Comparison of ENCODE assay signal across 18 cellular contexts in the genomic region with DNA sequence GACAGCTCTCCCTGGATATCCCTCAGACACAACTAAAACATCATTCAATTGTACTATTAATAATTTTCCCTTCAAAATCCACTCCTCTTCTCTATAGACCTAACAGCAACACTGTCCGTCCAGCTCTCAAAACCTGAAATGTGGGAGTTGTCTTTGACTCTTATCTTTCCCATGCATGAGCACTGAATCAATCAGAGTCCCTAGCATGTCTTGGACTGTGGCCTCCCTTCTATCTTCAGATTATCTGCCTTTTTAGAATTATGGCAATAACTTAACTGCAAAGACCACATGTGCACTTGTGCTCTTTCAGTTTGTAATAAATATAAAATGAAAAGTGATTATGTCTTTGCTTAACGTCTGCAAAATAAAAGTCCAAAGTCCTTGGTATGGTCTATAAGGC.
DNase-seq lines count a peak whose midpoint lies in the region; ATAC-seq and TF ChIP-seq lines count a peak whose summit lies in the region.
"Had no signal": no experiment of that assay in that cellular context is flagged by ENCODE, and none has a peak within 500 bp of the region (broad histone marks: within the 10 kb centered on the region; RNA-seq: fewer than 3 reads in every experiment).

No MANE protein-coding gene starts in this region.

- H3K27ac ChIP-seq in cardiac muscle cell (peak overlapping the region; percentile 1), right cardiac atrium (ENCODE audit: low read length) (no peak overlapping the region)
- H3K27ac ChIP-seq: 22Rv1; A549; BLaER1 treated with 17β-estradiol and CSF1 and Interleukin-3, amounts not matched to agents 10 nM and 100 nM; C4-2B had no signal

- H3K9me3 ChIP-seq in cardiac muscle cell (ENCODE audit: low read depth) (no peaks in the 10 kb centered on the region), right cardiac atrium (ENCODE audit: control insufficient read depth, low read length) (no peaks in the 10 kb centered on the region)
- H3K9me3 ChIP-seq: A549, Caco-2 had no signal

- H3K4me3 ChIP-seq in cardiac muscle cell (no peak overlapping the region), right cardiac atrium (ENCODE audit: low read length) (no peak overlapping the region)
- H3K4me3 ChIP-seq: A549; BLaER1 treated with 17β-estradiol and CSF1 and Interleukin-3, amounts not matched to agents 10 nM and 100 nM had no signal

- no peaks in the 10 kb centered on the region for H3K27me3 ChIP-seq in cardiac muscle cell
- H3K27me3 ChIP-seq in right cardiac atrium (ENCODE audit: control insufficient read depth, insufficient read depth), result no peaks in the 10 kb centered on the region
- H3K27me3 ChIP-seq: BLaER1 treated with 17β-estradiol and CSF1 and Interleukin-3, amounts not matched to agents 10 nM and 100 nM had no signal

- intact Hi-C loops in right cardiac atrium (cut with DNase I), result loop anchor here in 1 of 4 donors (10.0 kb wide), 1 partner anchor 103 kb away; the partner anchor contains the start of gene UBE3A

- peaks cover 4% of the 10 kb centered on the region for H3K36me3 ChIP-seq in cardiac muscle cell

- H3K4me1 Mint-ChIP-seq in stimulated activated effector memory CD8-positive, alpha-beta T cell treated with anti-CD3 and anti-CD28 coated beads, Interleukin-12 subunit alpha, Interleukin-12 subunit beta, amount 100 ng/mL, for 72 hours, result peaks cover 13% of the 10 kb centered on the region

- no peak for ATAC-seq in right cardiac atrium
- ATAC-seq in stimulated activated effector memory CD8-positive, alpha-beta T cell treated with anti-CD3 and anti-CD28 coated beads, Interleukin-12 subunit alpha, Interleukin-12 subunit beta, amount 100 ng/mL, for 72 hours, result no peak
- ATAC-seq: A549; CD8-positive, alpha-beta T cell had no signal

- DNase-seq in cardiac muscle cell (ENCODE audit: low read depth in 1 of 2, low spot score in 1 of 2) (no peak), right cardiac atrium (no peak), erythroblast (lab: John Stamatoyannopoulos, UW) (peak; percentile 3 to 27), NCI-H226 (no peak)
- no peak for DNase-seq in stimulated activated effector memory CD8-positive, alpha-beta T cell treated with anti-CD3 and anti-CD28 coated beads, Interleukin-12 subunit alpha, Interleukin-12 subunit beta, amount 100 ng/mL, for 72 hours (ENCODE audit: low spot score in 2 of 2)
- DNase-seq in stimulated activated CD4-positive, alpha-beta T cell treated with anti-CD3 and anti-CD28 coated beads, Interleukin-1b, Interleukin-23, amount 100 ng/mL, for 48 hours, result no peak
- DNase-seq: AML-193; Caco-2; Calu3; CD4-positive, alpha-beta T cell; CD8-positive, alpha-beta T cell; DMS79 treated with DMSO at 0.1 percent for 48 hours; GF-D8 had no signal

- peaks cover 3% of the 10 kb centered on the region for H3K9me3 Mint-ChIP-seq in stimulated activated effector memory CD8-positive, alpha-beta T cell treated with anti-CD3 and anti-CD28 coated beads, Interleukin-12 subunit alpha, Interleukin-12 subunit beta, amount 100 ng/mL, for 72 hours

- no peak for TF ChIP-seq POLR2A in erythroblast (IDR thresholded peaks at IDR 0.05; ENCODE audit: low read length)

- TF ChIP-seq CTCF in cardiac muscle cell (IDR thresholded peaks at IDR 0.05; ENCODE audit: low read depth, low read length), result no peak

- H3K36me3 Mint-ChIP-seq in stimulated activated effector memory CD8-positive, alpha-beta T cell treated with anti-CD3 and anti-CD28 coated beads, Interleukin-12 subunit alpha, Interleukin-12 subunit beta, amount 100 ng/mL, for 72 hours, result peaks cover 25% of the 10 kb centered on the region

- 87% methylated on average over 2 of the region's 2 CpGs for WGBS in right cardiac atrium

- H3K27ac Mint-ChIP-seq in stimulated activated effector memory CD8-positive, alpha-beta T cell treated with anti-CD3 and anti-CD28 coated beads, Interleukin-12 subunit alpha, Interleukin-12 subunit beta, amount 100 ng/mL, for 72 hours, result peak overlapping the region; percentile 7
- H3K27ac Mint-ChIP-seq: B cell; CD4-positive, alpha-beta T cell; CD8-positive, alpha-beta T cell had no signal

- no peak overlapping the region for H3K4me3 Mint-ChIP-seq in stimulated activated effector memory CD8-positive, alpha-beta T cell treated with anti-CD3 and anti-CD28 coated beads, Interleukin-12 subunit alpha, Interleukin-12 subunit beta, amount 100 ng/mL, for 72 hours
- H3K4me3 Mint-ChIP-seq: B cell; CD4-positive, alpha-beta T cell; CD8-positive, alpha-beta T cell had no signal

- no peaks in the 10 kb centered on the region for H3K4me1 ChIP-seq in cardiac muscle cell (ENCODE audit: low read depth)
- no peaks in the 10 kb centered on the region for H3K4me1 ChIP-seq in right cardiac atrium (ENCODE audit: control insufficient read depth, insufficient read depth, low read length)
- H3K4me1 ChIP-seq: A549 had no signal

Comparison
In these comparisons a context has a peak if more than half of its experiments do, and no peak if none do; other contexts are left out.
1. DNase-seq: peak in erythroblast (2 of 2); none in cardiac muscle cell (0 of 2), right cardiac atrium (0 of 3), stimulated activated effector memory CD8-positive, alpha-beta T cell treated with anti-CD3 and anti-CD28 coated beads, Interleukin-12 subunit alpha, Interleukin-12 subunit beta, amount 100 ng/mL, for 72 hours (0 of 2), NCI-H226 (single experiment) and stimulated activated CD4-positive, alpha-beta T cell treated with anti-CD3 and anti-CD28 coated beads, Interleukin-1b, Interleukin-23, amount 100 ng/mL, for 48 hours (single experiment).